In the genomic region with DNA sequence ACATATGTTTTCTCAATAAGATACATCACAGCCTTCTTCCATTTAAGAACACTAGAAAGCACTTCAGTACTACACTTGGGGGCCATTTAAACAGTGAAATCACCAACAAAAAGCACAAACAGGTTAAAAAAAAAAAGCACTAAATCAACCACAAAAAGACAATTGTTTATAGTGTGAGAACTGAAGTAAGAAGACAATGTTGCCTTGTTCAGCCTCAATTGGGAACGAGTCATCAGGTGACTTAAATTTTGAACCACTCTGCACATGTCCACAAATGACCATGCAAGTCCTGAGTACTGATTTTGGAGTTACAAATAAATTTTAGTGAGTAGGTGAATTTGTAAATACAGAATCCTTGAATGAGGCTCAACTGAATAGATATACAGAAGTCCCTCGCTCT, we compare ENCODE assay signal across 24 cellular contexts. TPM values are rescaled to one million over a fixed set of nuclear protein-coding genes. Genes with fewer than 3 reads are reported as not detected.
DNase-seq lines count a peak whose midpoint lies in the region; ATAC-seq, FAIRE-seq and TF ChIP-seq lines count a peak whose summit lies in the region.
"Had no signal": no experiment of that assay in that cellular context is flagged by ENCODE, and none has a peak within 500 bp of the region (broad histone marks: within the 10 kb centered on the region; RNA-seq: fewer than 3 reads in every experiment).

No MANE protein-coding gene starts in this region.

- no peak for FAIRE-seq in A549 (lab: Jason Lieb, UNC)

- DNase-seq in A549 (ENCODE audit: low read depth in 1 of 2, low spot score in 1 of 2) (no peak), SK-MEL-5 (ENCODE audit: low read depth, low spot score) (peak; percentile 88), foreskin melanocyte (peak; percentile 51), pons (ENCODE audit: low spot score) (peak; percentile 73), aorta (no peak), NCI-H1436 treated with DMSO at 0.1 percent for 48 hours (lab: John Stamatoyannopoulos, UW) (no peak), HPDE6-E6E7 (ENCODE audit: extremely low spot score) (no peak)
- DNase-seq: CD4-positive, alpha-beta T cell; COR-L47; DMS 273 treated with DMSO at 0.1 percent for 48 hours; DMS79 treated with DMSO at 0.1 percent for 48 hours; H7; HFFc6; KBM-7; MV-4-11; NCI-H1105 treated with DMSO at 0.1 percent for 48 hours; NCI-H1694; NCI-H2081 treated with DMSO at 0.1 percent for 48 hours; NCI-H2171 treated with DMSO at 0.1 percent for 48 hours; NCI-H526; Peyer's patch; SJCRH30 had no signal

- H3K36me3 ChIP-seq in aorta (ENCODE audit: control insufficient read depth in 1 of 2, insufficient read depth in 2 of 2, low read length in 1 of 2) = no peaks in the 10 kb centered on the region
- H3K36me3 ChIP-seq: BLaER1, Peyer's patch, SJCRH30 had no signal

- in situ Hi-C loops in SK-MEL-5 (cut with HindIII; ENCODE audit: low pct_unique_long_range_greater_than_20kb, low sequenced_read_pairs) = no loop called here

- POLR2A ChIA-PET in A549 (lab: Yijun Ruan, JAX) = no interaction called here

- peaks cover 34% of the 10 kb centered on the region for H3K4me1 ChIP-seq in A549
- no peaks in the 10 kb centered on the region for H3K4me1 ChIP-seq in aorta (ENCODE audit: control insufficient read depth in 1 of 2, insufficient read depth in 2 of 2, low read length in 2 of 2)
- H3K4me1 ChIP-seq: BLaER1, SJCRH30 had no signal

- no peak for TF ChIP-seq EP300 in A549 (IDR thresholded peaks at IDR 0.05)

- WGBS in A549 (ENCODE audit: missing lambda C conversion rate) = 88% methylated on average over 2 of the region's 2 CpGs
- WGBS in aorta, 2 donors = 92 to 98% methylated on average over 2 of the region's 2 CpGs

- no peak overlapping the region for H3K4me3 ChIP-seq in A549
- H3K4me3 ChIP-seq in aorta (ENCODE audit: low read length in 2 of 2) = no peak overlapping the region
- H3K4me3 ChIP-seq: BLaER1, Peyer's patch, SJCRH30 had no signal

- CTCF ChIA-PET in A549 (lab: Yijun Ruan, JAX) = no interaction called here

- H3K9me3 ChIP-seq in A549 (no peaks in the 10 kb centered on the region), aorta (ENCODE audit: control insufficient read depth, low read length) (no peaks in the 10 kb centered on the region)
- H3K9me3 ChIP-seq: BLaER1, Peyer's patch, SJCRH30 had no signal

- peak overlapping the region; percentile 60; the same call in 2 of the 3 replicates for H3K4me2 ChIP-seq in A549
- H3K4me2 ChIP-seq: BLaER1 had no signal

- no peaks in the 10 kb centered on the region for H3K27me3 ChIP-seq in aorta (ENCODE audit: control insufficient read depth in 1 of 2, insufficient read depth in 2 of 2, low read length in 1 of 2)
- H3K27me3 ChIP-seq: BLaER1, Peyer's patch, SJCRH30 had no signal

- TF ChIP-seq POLR2A in A549 (IDR thresholded peaks at IDR 0.05; ENCODE audit: low read length) = no peak

- TF ChIP-seq RAD21 in A549 (conservative IDR thresholded peaks at IDR 0.05 in 1 of 2, IDR thresholded peaks at IDR 0.05 in 1 of 2) = no peak

- intact Hi-C loops in aorta (cut with DNase I) = no loop called here

- ATAC-seq in A549 = no peak
- no peak for ATAC-seq in aorta (ENCODE audit: low FRiP score)
- no peak for ATAC-seq in HG02840 (IDR thresholded peaks at IDR 0.05; ENCODE audit: low FRiP score, unreplicated experiment)

- H3K27ac ChIP-seq in A549 = peak overlapping the region; percentile 67 to 78; a peak in 4 of 6 replicates
- H3K27ac ChIP-seq in aorta (ENCODE audit: low read depth in 1 of 2, low read length in 2 of 2) = no peak overlapping the region
- H3K27ac ChIP-seq: BLaER1, Peyer's patch, SJCRH30 had no signal

- no peak for TF ChIP-seq CTCF in A549 (IDR thresholded peaks at IDR 0.05)

TF ChIP-seq in A549, 52 proteins besides CTCF, POLR2A, EP300 and RAD21:
- TF ChIP-seq, protein P1, sequence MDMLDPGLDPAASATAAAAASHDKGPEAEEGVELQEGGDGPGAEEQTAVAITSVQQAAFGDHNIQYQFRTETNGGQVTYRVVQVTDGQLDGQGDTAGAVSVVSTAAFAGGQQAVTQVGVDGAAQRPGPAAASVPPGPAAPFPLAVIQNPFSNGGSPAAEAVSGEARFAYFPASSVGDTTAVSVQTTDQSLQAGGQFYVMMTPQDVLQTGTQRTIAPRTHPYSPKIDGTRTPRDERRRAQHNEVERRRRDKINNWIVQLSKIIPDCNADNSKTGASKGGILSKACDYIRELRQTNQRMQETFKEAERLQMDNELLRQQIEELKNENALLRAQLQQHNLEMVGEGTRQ (IDR thresholded peaks at IDR 0.05) = no peak
- TF ChIP-seq FOXS1 (CRISPR knock-in tag; IDR thresholded peaks at IDR 0.05) (no peak), SREBF2 (IDR thresholded peaks at IDR 0.05) (no peak), NPAS2 (CRISPR knock-in tag; IDR thresholded peaks at IDR 0.05; ENCODE audit: borderline replicate concordance) (no peak), KDM5A (IDR thresholded peaks at IDR 0.05) (no peak)

RNA-seq across cellular contexts. Expression of a gene that starts 37.2 kb away (rescaled TPM):
- polyA plus RNA-seq in A549 (2011; rRNA removed) (13.6 and 17.0 TPM in 2 replicates), A549 (2017; fragmentation: RNase III; extraction: RNeasy Plus Mini Kit Qiagen cat#74134 plus additional on column Dnase treatment) (47.9 to 51.2 TPM (median 49.4 TPM) in 3 replicates), aorta (10 to 100 TPM; 16.5 to 24.4 TPM)
- polyA plus RNA-seq in A549 (2012; cell fraction: cytosol; rRNA removed) = 35.2 and 44.1 TPM in 2 replicates
- 26.5 and 28.9 TPM in 2 replicates for polyA plus RNA-seq in A549 (2012; cell fraction: nucleus; rRNA removed)
- 5.5 and 6.1 TPM in 2 replicates for polyA minus RNA-seq in A549 (2011; rRNA and poly(A)+ RNA removed)
- total RNA-seq in SK-MEL-5 (2014; rRNA removed; shearing (Covaris generic)) = 7.2 and 9.7 TPM in 2 replicates
- polyA plus RNA-seq in SK-MEL-5 (2015; cell fraction: cytosol; rRNA removed) = 40.7 and 44.6 TPM in 2 replicates
- polyA plus RNA-seq in SK-MEL-5 (2015; cell fraction: nucleus; rRNA removed) = 10.7 and 12.2 TPM in 2 replicates
- total RNA-seq in aorta = 10 to 100 TPM; 27.0 to 31.2 TPM

RNA-seq across cellular contexts. Expression of a gene that starts 55.5 kb away (rescaled TPM):
- 1.1 and 1.4 TPM in 2 replicates for polyA plus RNA-seq in A549 (2011; rRNA removed)
- 0.33 and 0.67 TPM in 2 replicates for polyA plus RNA-seq in A549 (2012; cell fraction: cytosol; rRNA removed)
- polyA plus RNA-seq in A549 (2012; cell fraction: nucleus; rRNA removed) = 1.9 and 2.7 TPM in 2 replicates
- 0.31 to 0.46 TPM (median 0.35 TPM) in 3 replicates for polyA plus RNA-seq in A549 (2017; fragmentation: RNase III; extraction: RNeasy Plus Mini Kit Qiagen cat#74134 plus additional on column Dnase treatment)
- 7.8 and 13.3 TPM in 2 replicates for polyA minus RNA-seq in A549 (2011; rRNA and poly(A)+ RNA removed)
- total RNA-seq in SK-MEL-5 (2014; rRNA removed; shearing (Covaris generic)) = 0.66 and 0.83 TPM in 2 replicates
- polyA plus RNA-seq in SK-MEL-5 (2015; cell fraction: cytosol; rRNA removed) = 0.48 and 0.80 TPM in 2 replicates
- 3.7 and 5.4 TPM in 2 replicates for polyA plus RNA-seq in SK-MEL-5 (2015; cell fraction: nucleus; rRNA removed)
- 10 to 100 TPM; 20.7 to 38.1 TPM for total RNA-seq in aorta
- 1 to 10 TPM in 1 of 2 donors, under 1 TPM in 1; 0.88 to 3.2 TPM for polyA plus RNA-seq in aorta
- total RNA-seq: SJCRH30 had no signal

Comparison
In these comparisons a context has a peak if more than half of its experiments do, and no peak if none do; other contexts are left out.
1. DNase-seq: peak in SK-MEL-5 (single experiment), foreskin melanocyte (single experiment) and pons (single experiment); none in A549 (0 of 2), aorta (0 of 2), NCI-H1436 treated with DMSO at 0.1 percent for 48 hours (single experiment) and HPDE6-E6E7 (single experiment).
2. H3K27ac ChIP-seq: peak in A549 (2 of 2); none in aorta (0 of 2).
3. RNA of a gene that starts 55.5 kb away (total RNA-seq): 20.7 to 38.1 TPM in aorta; 0.66 to 0.83 TPM in SK-MEL-5; every median in the first group is over 10 times any median in the second.